In genomic region chr14:23344481-23344880, GRCh38 we compare ENCODE assay signal across 21 cellular contexts. TPM values are rescaled to one million over a fixed set of nuclear protein-coding genes. Genes with fewer than 3 reads are reported as not detected.
"Had no signal": no experiment of that assay in that cellular context is flagged by ENCODE, and none has a peak within 500 bp of the region (broad histone marks: within the 10 kb centered on the region; RNA-seq: fewer than 3 reads in every experiment).

No MANE protein-coding gene starts in this region.

- H3K36me3 Mint-ChIP-seq: activated naive CD8-positive, alpha-beta T cell; stimulated activated memory B cell treated with anti-CD40 and anti-IgM and Interleukin-4, amounts not matched to agents 10 μg/mL and 1 μg/mL and 100 μg/mL, for 72 hours had no signal

- H3K4me1 ChIP-seq: psoas muscle, right lobe of liver, spleen, tibial nerve had no signal

- H3K27ac Mint-ChIP-seq: activated CD4-positive, alpha-beta memory T cell treated with anti-CD3 and anti-CD28 coated beads for 36 hours; activated naive CD8-positive, alpha-beta T cell; stimulated activated memory B cell treated with anti-CD40 and anti-IgM and Interleukin-4, amounts not matched to agents 10 μg/mL and 1 μg/mL and 100 μg/mL, for 72 hours had no signal

- H3K9me3 ChIP-seq: psoas muscle, right lobe of liver had no signal

- H3K27ac ChIP-seq: psoas muscle, right lobe of liver, spleen, tibial nerve had no signal

- H3K36me3 ChIP-seq: right lobe of liver, spleen had no signal

- H3K27me3 Mint-ChIP-seq: activated naive CD8-positive, alpha-beta T cell had no signal

- H3K27me3 ChIP-seq: right lobe of liver, tibial nerve had no signal

- DNase-seq: activated CD4-positive, alpha-beta memory T cell treated with anti-CD3 and anti-CD28 coated beads for 36 hours; activated gamma-delta T cell; activated T-cell treated with anti-CD3 and anti-CD28 coated beads, Interleukin-2, amount 50 U/mL, for 4 hours; amygdala; dermis blood vessel endothelial cell; foreskin fibroblast; mammary epithelial cell; naive thymus-derived CD4-positive, alpha-beta T cell; nucleus accumbens; psoas muscle; spleen; stimulated activated CD4-positive, alpha-beta T cell treated with anti-CD3 and anti-CD28 coated beads, Interleukin-1b, Interleukin-23, amount 100 ng/mL, for 48 hours; T-helper 9 cell had no signal

- H3K4me3 Mint-ChIP-seq: activated CD4-positive, alpha-beta memory T cell treated with anti-CD3 and anti-CD28 coated beads for 36 hours; activated naive CD8-positive, alpha-beta T cell; activated T-cell treated with anti-CD3 and anti-CD28 coated beads, Interleukin-2, amount 50 U/mL, for 4 hours; brain; naive thymus-derived CD4-positive, alpha-beta T cell; stimulated activated memory B cell treated with anti-CD40 and anti-IgM and Interleukin-4, amounts not matched to agents 10 μg/mL and 1 μg/mL and 100 μg/mL, for 72 hours had no signal

- H3K9me3 Mint-ChIP-seq: activated T-cell treated with anti-CD3 and anti-CD28 coated beads, Interleukin-2, amount 50 U/mL, for 4 hours; stimulated activated memory B cell treated with anti-CD40 and anti-IgM and Interleukin-4, amounts not matched to agents 10 μg/mL and 1 μg/mL and 100 μg/mL, for 72 hours had no signal

- H3K4me1 Mint-ChIP-seq: naive thymus-derived CD4-positive, alpha-beta T cell; stimulated activated memory B cell treated with anti-CD40 and anti-IgM and Interleukin-4, amounts not matched to agents 10 μg/mL and 1 μg/mL and 100 μg/mL, for 72 hours had no signal

- H3K4me3 ChIP-seq: psoas muscle, right lobe of liver, spleen, tibial nerve had no signal

RNA-seq across cellular contexts. Expression of gene EFS, which starts 20.5 kb away (rescaled TPM):
- total RNA-seq: activated CD4-positive, alpha-beta memory T cell treated with anti-CD3 and anti-CD28 coated beads for 36 hours; mononuclear cell; naive thymus-derived CD4-positive, alpha-beta T cell had no signal
- polyA plus RNA-seq: naive thymus-derived CD4-positive, alpha-beta T cell had no signal

RNA-seq across cellular contexts. Expression of gene IL25, which starts 28.1 kb away (rescaled TPM):
- total RNA-seq: activated CD4-positive, alpha-beta memory T cell treated with anti-CD3 and anti-CD28 coated beads for 36 hours; activated T-cell treated with anti-CD3 and anti-CD28 coated beads, Interleukin-2, amount 50 U/mL, for 4 hours; dermis blood vessel endothelial cell; esophagus mucosa; mammary epithelial cell; mononuclear cell; naive thymus-derived CD4-positive, alpha-beta T cell; psoas muscle; right lobe of liver; spleen; subcutaneous adipose tissue; tibial nerve had no signal
- polyA plus RNA-seq: mammary epithelial cell; naive thymus-derived CD4-positive, alpha-beta T cell; spleen had no signal

RNA-seq across cellular contexts. Expression of gene CMTM5, which starts 32.4 kb away (rescaled TPM):
- total RNA-seq: activated CD4-positive, alpha-beta memory T cell treated with anti-CD3 and anti-CD28 coated beads for 36 hours; activated T-cell treated with anti-CD3 and anti-CD28 coated beads, Interleukin-2, amount 50 U/mL, for 4 hours; dermis blood vessel endothelial cell; esophagus mucosa; mammary epithelial cell; naive thymus-derived CD4-positive, alpha-beta T cell; psoas muscle; subcutaneous adipose tissue had no signal
- polyA plus RNA-seq: mammary epithelial cell; naive thymus-derived CD4-positive, alpha-beta T cell had no signal
